In genomic region chr10:32348297-32349198, GRCh38 we compare ENCODE assay signal across 12 cellular contexts. TPM values are rescaled to one million over a fixed set of nuclear protein-coding genes. Genes with fewer than 3 reads are reported as not detected.
DNase-seq lines count a peak whose midpoint lies in the region; FAIRE-seq and TF ChIP-seq lines count a peak whose summit lies in the region.
"Had no signal": no experiment of that assay in that cellular context is flagged by ENCODE, and none has a peak within 500 bp of the region (broad histone marks: within the 10 kb centered on the region; RNA-seq: fewer than 3 reads in every experiment).

No MANE protein-coding gene starts in this region.

- no peaks in the 10 kb centered on the region for H3K9me3 Mint-ChIP-seq in Calu3 (ENCODE audit: low read depth, unreplicated experiment)
- H3K9me3 Mint-ChIP-seq in neural progenitor cell = peaks cover 12% of the 10 kb centered on the region

- H3K4me3 ChIP-seq in Karpas-422 (ENCODE audit: low read length) (peak overlapping the region; percentile 89), neural progenitor cell (peak overlapping the region; percentile 76)

- H4K20me1 ChIP-seq in Karpas-422 (ENCODE audit: insufficient read depth, low read depth, low read length) = 0 out of 2 replicates have a peak, but pooled peaks cover 5% of the 10 kb centered on the region
- peaks cover 23% of the 10 kb centered on the region for H4K20me1 ChIP-seq in neural progenitor cell (ENCODE audit: low read depth)

- H3K9ac ChIP-seq in Karpas-422 (ENCODE audit: low read length) (peak overlapping the region; percentile 99), neural progenitor cell (no peak overlapping the region)

- H3K36me3 Mint-ChIP-seq in Calu3 (ENCODE audit: insufficient read depth, unreplicated experiment) (peaks cover 57% of the 10 kb centered on the region), neural progenitor cell (peaks cover 25% of the 10 kb centered on the region)

- peak overlapping the region; percentile 86 for H3K4me3 Mint-ChIP-seq in Calu3 (ENCODE audit: low read depth, unreplicated experiment)
- H3K4me3 Mint-ChIP-seq in neural progenitor cell = peak overlapping the region; percentile 86

- peaks cover 81% of the 10 kb centered on the region for H3K79me2 ChIP-seq in Karpas-422 (ENCODE audit: low read length)
- H3K79me2 ChIP-seq in neural progenitor cell (ENCODE audit: low read depth) = peaks cover 61% of the 10 kb centered on the region

- intact Hi-C loops in Calu3 (cut with micrococcal nuclease; ENCODE audit: unreplicated experiment) = no loop called here

- H3K4me2 ChIP-seq in Karpas-422 (ENCODE audit: low read depth, low read length, poor library complexity, severe bottlenecking) (peak overlapping the region; percentile 78), neural progenitor cell (peak overlapping the region; percentile 94)

- H2AFZ ChIP-seq in Karpas-422 (ENCODE audit: low read length) (no peak overlapping the region), neural progenitor cell (replicated peaks) (no peak overlapping the region)

- no peak for TF ChIP-seq CTCF in Calu3 (IDR thresholded peaks at IDR 0.05; ENCODE audit: unreplicated experiment)
- no peak for TF ChIP-seq CTCF in neural progenitor cell (IDR thresholded peaks at IDR 0.05)

- H3K4me1 Mint-ChIP-seq in Calu3 (ENCODE audit: low read depth, unreplicated experiment) = peaks cover 47% of the 10 kb centered on the region
- peaks cover 24% of the 10 kb centered on the region for H3K4me1 Mint-ChIP-seq in neural progenitor cell

- BruUV-seq in Calu3 (replicated peaks; lab: Mats Ljungman, UMichigan) = no TSS peak

- FAIRE-seq in GM19239 (lab: Jason Lieb, UNC) = no peak

- H3K27ac ChIP-seq in Karpas-422 (ENCODE audit: low read length) (peak overlapping the region; percentile 96), neural progenitor cell (no peak overlapping the region)

- CTCF ChIA-PET in Calu3 (lab: Charles Lee) = no interaction called here

- no peaks in the 10 kb centered on the region for H3K27me3 Mint-ChIP-seq in Calu3 (ENCODE audit: unreplicated experiment)
- H3K27me3 Mint-ChIP-seq in neural progenitor cell (ENCODE audit: insufficient read depth, low read depth) = peaks cover 2% of the 10 kb centered on the region

- H3K27me3 ChIP-seq in Karpas-422 (ENCODE audit: low read length) = no peaks in the 10 kb centered on the region
- no peaks in the 10 kb centered on the region for H3K27me3 ChIP-seq in neural progenitor cell
- H3K27me3 ChIP-seq: colonic mucosa, vagina had no signal

- no peaks in the 10 kb centered on the region for H3K9me2 ChIP-seq in Karpas-422 (replicated peaks; ENCODE audit: insufficient read depth, low read length)

- H3K36me3 ChIP-seq in Karpas-422 (ENCODE audit: insufficient read depth, low read length) (peaks cover 9% of the 10 kb centered on the region; the same call in 1 of the 2 replicates), neural progenitor cell (peaks cover 4% of the 10 kb centered on the region)
- H3K36me3 ChIP-seq: colonic mucosa, vagina had no signal

- H3K4me1 ChIP-seq in Karpas-422 (ENCODE audit: low read length) = peaks cover 73% of the 10 kb centered on the region
- peaks cover 20% of the 10 kb centered on the region for H3K4me1 ChIP-seq in neural progenitor cell

- no peaks in the 10 kb centered on the region for H3K9me3 ChIP-seq in Karpas-422 (ENCODE audit: low read length)
- no peaks in the 10 kb centered on the region for H3K9me3 ChIP-seq in neural progenitor cell (ENCODE audit: low read depth)
- H3K9me3 ChIP-seq: colonic mucosa, vagina had no signal

- H3K27ac Mint-ChIP-seq in Calu3 (ENCODE audit: unreplicated experiment) = peak overlapping the region; percentile 98
- no peak overlapping the region for H3K27ac Mint-ChIP-seq in neural progenitor cell

- peaks cover 19% of the 10 kb centered on the region for H3F3A ChIP-seq in neural progenitor cell (ENCODE audit: low read depth)

- no peak for DNase-seq in Calu3
- DNase-seq in Karpas-422 = peak; percentile 62
- DNase-seq in cerebellar cortex (ENCODE audit: low spot score) = peak; percentile 55
- no peak for DNase-seq in neural progenitor cell (ENCODE audit: low spot score)
- no peak for DNase-seq in HT-29 (ENCODE audit: low spot score)
- DNase-seq in DMS53 treated with DMSO at 0.1 percent for 48 hours (lab: John Stamatoyannopoulos, UW; ENCODE audit: unreplicated experiment) = no peak
- DNase-seq in GM19239 (ENCODE audit: insufficient read length, low spot score) = no peak
- DNase-seq in HCEC 1CT = no peak
- DNase-seq: activated CD4-positive, alpha-beta T cell treated with anti-CD3 and anti-CD28 coated beads for 4 hours; colonic mucosa; NCI-H526 treated with DMSO at 0.1 percent for 48 hours had no signal

RNA-seq across cellular contexts. Expression of gene EPC1, which starts 1.6 kb away (rescaled TPM):
- total RNA-seq in Calu3 (2022) (27.2 and 30.0 TPM in 2 replicates), neural progenitor cell (ENCODE audit: low replicate concordance) (36.0 and 45.4 TPM in 2 replicates)
- total RNA-seq in Karpas-422 (2014; rRNA removed; shearing (Covaris generic); ENCODE audit: low replicate concordance) = 35.6 and 56.9 TPM in 2 replicates
- 68.2 and 94.9 TPM in 2 replicates for total RNA-seq in HT-29 (2014; rRNA removed; shearing (Covaris generic))

Comparison
In these comparisons a context has a peak if more than half of its experiments do, and no peak if none do; other contexts are left out.
1. DNase-seq: peak in Karpas-422 (single experiment) and cerebellar cortex (single experiment); none in Calu3 (single experiment), neural progenitor cell (single experiment), HT-29 (single experiment), DMS53 treated with DMSO at 0.1 percent for 48 hours (single experiment), GM19239 (single experiment) and HCEC 1CT (single experiment).